In genomic region chr9:75910716-75911115, GRCh38 we compare ENCODE assay signal across 2 cellular contexts.
TF ChIP-seq lines count a peak whose summit lies in the region.

No MANE protein-coding gene starts in this region.

TF ChIP-seq in WTC11, 78 proteins besides CTCF, POLR2A, EP300 and RAD21:
- TF ChIP-seq KAT7 (CRISPR knock-in tag; IDR thresholded peaks at IDR 0.05; ENCODE audit: borderline replicate concordance) (no peak), ZNF396 (CRISPR knock-in tag; IDR thresholded peaks at IDR 0.05; ENCODE audit: borderline replicate concordance) (no peak), ZNF532 (CRISPR knock-in tag; IDR thresholded peaks at IDR 0.05; ENCODE audit: borderline replicate concordance) (no peak)

TF ChIP-seq in H1, 55 proteins besides CTCF, POLR2A, EP300 and RAD21:
- no peak for TF ChIP-seq GTF2F1 (IDR thresholded peaks at IDR 0.05; ENCODE audit: borderline replicate concordance, low read depth, low read length)
- no peak for TF ChIP-seq ZNF274 (IDR thresholded peaks at IDR 0.05; ENCODE audit: borderline replicate concordance, extremely low read depth, low read length)
- no peak for TF ChIP-seq TEAD4 (IDR thresholded peaks at IDR 0.05; ENCODE audit: low read depth, low read length)
